8 cellular contexts compared by ENCODE assay signal in the genomic region with DNA sequence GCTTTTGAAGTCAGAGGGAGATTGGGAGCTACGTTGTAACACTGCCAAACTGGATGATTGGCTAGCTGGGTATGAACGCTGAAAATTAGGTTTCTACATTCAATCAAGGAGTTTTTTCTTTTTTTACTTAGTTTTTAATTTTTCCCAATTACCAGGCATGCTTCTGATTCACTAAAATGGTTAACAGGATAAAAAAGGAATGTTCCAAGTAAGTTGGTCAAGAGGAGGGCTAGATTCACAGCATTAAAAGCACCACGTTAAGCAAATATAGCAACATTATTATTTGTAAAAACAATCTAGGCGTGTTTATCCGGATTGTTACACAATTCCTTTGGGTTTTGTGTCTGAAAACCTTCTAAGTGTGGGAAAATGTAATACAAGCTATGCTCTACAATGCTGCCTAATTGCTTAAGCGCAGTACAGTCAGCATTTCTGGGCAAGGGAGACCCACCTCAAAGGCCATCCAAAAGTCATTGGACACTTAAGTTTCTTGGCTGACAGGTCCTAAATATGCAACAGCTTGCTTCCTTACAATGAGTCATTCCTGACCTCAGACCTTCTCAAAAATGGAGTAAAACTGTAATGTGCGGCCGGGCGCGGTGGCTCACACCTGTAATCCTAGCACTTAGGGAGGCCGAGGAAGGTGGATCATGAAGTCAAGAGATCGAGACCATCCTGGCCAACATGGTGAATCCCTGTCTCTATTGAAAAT. TPM values are rescaled to one million over a fixed set of nuclear protein-coding genes. Genes with fewer than 3 reads are reported as not detected.
A peak's percentile ranks its signal among the peaks of the same experiment; 100 is the strongest.
DNase-seq lines count a peak whose midpoint lies in the region; ATAC-seq and TF ChIP-seq lines count a peak whose summit lies in the region.

No MANE protein-coding gene starts in this region.

- peaks cover 0 to 54% (median 9%) of the 10 kb centered on the region in 3 donors for H3K36me3 Mint-ChIP-seq in CD8-positive, alpha-beta memory T cell

- H3K9ac ChIP-seq in iPS-15b (ENCODE audit: low read depth, low read length), result peak overlapping the region; percentile 100

- H3K27me3 Mint-ChIP-seq in CD8-positive, alpha-beta memory T cell, result peaks cover 0 to 1% of the 10 kb centered on the region in 2 donors

- peaks cover 46% of the 10 kb centered on the region for H3K4me1 ChIP-seq in CD8-positive, alpha-beta memory T cell (ENCODE audit: insufficient read depth, low read length)
- H3K4me1 ChIP-seq in adrenal gland (replicated peaks in 1 of 2) (peaks cover 19 to 51% of the 10 kb centered on the region in 2 donors), iPS-15b (ENCODE audit: control insufficient read depth, insufficient read depth, low read length) (peaks cover 2% of the 10 kb centered on the region)

- H3K27me3 ChIP-seq in CD8-positive, alpha-beta memory T cell (ENCODE audit: insufficient read depth, low read length, poor library complexity, severe bottlenecking), result no peaks in the 10 kb centered on the region
- H3K27me3 ChIP-seq in adrenal gland (no peaks in the 10 kb centered on the region), iPS-15b (ENCODE audit: control insufficient read depth, insufficient read depth, low read length) (no peaks in the 10 kb centered on the region)

- intact Hi-C loops in adrenal gland (cut with DNase I), result no loop called here

- H3K9me3 ChIP-seq in CD8-positive, alpha-beta memory T cell (ENCODE audit: low read length), result no peaks in the 10 kb centered on the region
- H3K9me3 ChIP-seq in adrenal gland (replicated peaks in 1 of 3) (no peaks in the 10 kb centered on the region), iPS-15b (ENCODE audit: control insufficient read depth, insufficient read depth, low read length) (no peaks in the 10 kb centered on the region)

- 15 to 24% (median 18%) methylated on average over 12 of the region's 12 CpGs for WGBS in adrenal gland, 4 donors

- peak in 1 of 2 donors; percentile 42 for TF ChIP-seq POLR2A in adrenal gland (IDR thresholded peaks at IDR 0.05)

- peak overlapping the region; percentile 85 to 99 (median 98) for H3K4me3 Mint-ChIP-seq in CD8-positive, alpha-beta memory T cell

- ATAC-seq in HG03196 (IDR thresholded peaks at IDR 0.05; ENCODE audit: unreplicated experiment) (no peak), GM21423 (IDR thresholded peaks at IDR 0.05; ENCODE audit: unreplicated experiment) (no peak)

- peak overlapping the region; percentile 89 to 99 (median 96) for H3K27ac Mint-ChIP-seq in CD8-positive, alpha-beta memory T cell

- H3K27ac ChIP-seq in CD8-positive, alpha-beta memory T cell (ENCODE audit: low read depth, low read length), result peak overlapping the region; percentile 86
- H3K27ac ChIP-seq in adrenal gland, result peak overlapping the region; percentile 52 to 89 (median 81)

- peak in 2 of 5 donors; percentile 14 to 23 for DNase-seq in CD8-positive, alpha-beta memory T cell
- DNase-seq in MV-4-11 (lab: John Stamatoyannopoulos, UW), result peak; percentile 32
- DNase-seq in adrenal gland, result peak in 4 of 7 donors; percentile 43 to 71 (median 66)
- DNase-seq in stimulated activated CD4-positive, alpha-beta T cell treated with anti-CD3 and anti-CD28 coated beads, Interleukin-4, amount 100 ng/mL, for 24 hours, result peak; percentile 61
- DNase-seq in activated CD4-positive, CD25-positive, alpha-beta regulatory T cell treated with anti-CD3 and anti-CD28 coated beads, Interleukin-2, amount 50 U/mL, for 72 hours, result no peak

- no peak for TF ChIP-seq CTCF in adrenal gland (IDR thresholded peaks at IDR 0.05)

- POLR2A ChIA-PET in CD8-positive, alpha-beta memory T cell (lab: Charles Lee), result interaction anchor here (0.7 to 2.8 kb wide), 3 partner anchors 23 to 100 kb away, joined by 3 to 79 read pairs (median 4); partner anchors contain the start of genes RNU4-1 and RNU4-2

- peaks cover 41% of the 10 kb centered on the region for H3K36me3 ChIP-seq in CD8-positive, alpha-beta memory T cell (ENCODE audit: insufficient read depth, low read length)
- H3K36me3 ChIP-seq in adrenal gland (replicated peaks in 1 of 2), result peaks cover 0 to 39% of the 10 kb centered on the region in 2 donors
- H3K36me3 ChIP-seq in iPS-15b (ENCODE audit: control insufficient read depth, insufficient read depth, low read length), result peaks cover 38% of the 10 kb centered on the region

- peaks cover 36 to 51% (median 44%) of the 10 kb centered on the region in 3 donors for H3K4me1 Mint-ChIP-seq in CD8-positive, alpha-beta memory T cell

- CTCF ChIA-PET in CD8-positive, alpha-beta memory T cell (lab: Charles Lee), result interaction anchor here (0.9 to 5.3 kb wide), 6 partner anchors 22 to 89 kb away, joined by 3 to 69 read pairs (median 6); partner anchors contain the start of genes PXN and RAB35

- no peaks in the 10 kb centered on the region for H3K9me3 Mint-ChIP-seq in CD8-positive, alpha-beta memory T cell

- H3K4me3 ChIP-seq in CD8-positive, alpha-beta memory T cell (ENCODE audit: low read length), result peak overlapping the region; percentile 99
- H3K4me3 ChIP-seq in adrenal gland (peak overlapping the region in 3 of 4 donors; percentile 19 to 98 (median 61)), iPS-15b (ENCODE audit: low read depth, low read length) (peak overlapping the region; percentile 100)

RNA-seq across cellular contexts. Expression of gene RPLP0, which starts 1.2 kb away (rescaled TPM):
- 1,000 to 10,000 TPM; 4,137 to 4,308 TPM for total RNA-seq in CD8-positive, alpha-beta memory T cell
- polyA plus RNA-seq in CD8-positive, alpha-beta memory T cell, result 1,675 TPM
- total RNA-seq in adrenal gland, result 1,000 to 10,000 TPM; 1,495 to 3,084 (median 1,728) TPM
- 1,000 to 10,000 TPM; 1,257 to 2,060 (median 2,032) TPM for polyA plus RNA-seq in adrenal gland

RNA-seq across cellular contexts. Expression of gene GCN1, which starts 5.2 kb away (rescaled TPM):
- total RNA-seq in CD8-positive, alpha-beta memory T cell, result 100 to 1,000 TPM; 150 to 157 TPM
- 30.0 TPM for polyA plus RNA-seq in CD8-positive, alpha-beta memory T cell
- 10 to 100 TPM; 42.4 to 98.5 (median 56.2) TPM for total RNA-seq in adrenal gland
- 10 to 100 TPM; 22.0 to 31.3 (median 25.3) TPM for polyA plus RNA-seq in adrenal gland
